Comparison of ENCODE assay signal across 18 cellular contexts in the genomic region with DNA sequence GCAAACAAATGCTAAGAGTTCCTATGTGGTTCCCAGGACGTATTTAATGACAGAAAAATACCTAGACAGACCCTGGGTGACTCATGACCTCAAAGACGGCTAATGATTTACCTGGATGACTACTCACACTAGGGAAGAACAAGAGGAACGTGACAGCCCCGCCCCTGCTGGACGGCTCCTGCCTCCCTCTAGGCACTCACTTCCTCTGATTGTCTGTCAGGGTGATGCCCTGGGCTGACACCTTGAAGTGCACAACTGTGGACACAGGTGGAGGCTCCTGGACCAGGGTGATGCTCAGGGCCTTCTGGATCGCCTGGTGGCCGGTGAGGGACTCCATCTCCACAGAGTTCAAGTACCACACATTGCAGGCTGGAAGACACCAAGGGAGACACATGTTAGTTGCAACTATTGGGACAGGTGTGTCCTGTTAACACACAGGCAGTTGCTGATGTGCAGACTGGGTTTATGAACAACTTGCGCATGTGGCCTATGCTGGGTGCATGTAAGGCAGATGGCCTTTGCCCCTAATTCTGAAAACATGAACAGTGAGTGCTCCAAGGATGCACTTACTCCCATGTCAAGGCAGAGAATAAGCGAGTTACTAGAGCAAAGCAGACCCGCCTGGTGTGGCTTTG.
DNase-seq lines count a peak whose midpoint lies in the region; ATAC-seq, FAIRE-seq and TF ChIP-seq lines count a peak whose summit lies in the region.
"Had no signal": no experiment of that assay in that cellular context is flagged by ENCODE, and none has a peak within 500 bp of the region (broad histone marks: within the 10 kb centered on the region; RNA-seq: fewer than 3 reads in every experiment).

No MANE protein-coding gene starts in this region.

- H3K9me3 ChIP-seq in A549 (no peaks in the 10 kb centered on the region), liver (ENCODE audit: control insufficient read depth in 4 of 4, low read length in 3 of 4) (no peaks in the 10 kb centered on the region), WERI-Rb-1 (ENCODE audit: severe bottlenecking) (no peaks in the 10 kb centered on the region), gastroesophageal sphincter (no peaks in the 10 kb centered on the region)
- H3K9me3 ChIP-seq: heart left ventricle had no signal

- H3K27ac Mint-ChIP-seq in activated CD8-positive, alpha-beta T cell treated with anti-CD3 and anti-CD28 coated beads, Interleukin-2, amount 10 ng/mL, durations not matched to agents 7 days and 5 days: no peak overlapping the region
- H3K27ac Mint-ChIP-seq: activated CD4-positive, alpha-beta T cell treated with anti-CD3 and anti-CD28 coated beads, Interleukin-2, amount 10 ng/mL, durations not matched to agents 7 days and 5 days; activated naive CD8-positive, alpha-beta T cell treated with anti-CD3 and anti-CD28 coated beads, Interleukin-2, amount 10 ng/mL, durations not matched to agents 7 days and 5 days; naive thymus-derived CD4-positive, alpha-beta T cell; type B pancreatic cell had no signal

- H3K36me3 Mint-ChIP-seq in activated CD8-positive, alpha-beta T cell treated with anti-CD3 and anti-CD28 coated beads, Interleukin-2, amount 10 ng/mL, durations not matched to agents 7 days and 5 days (ENCODE audit: low read depth): no peaks in the 10 kb centered on the region
- H3K36me3 Mint-ChIP-seq: activated naive CD8-positive, alpha-beta T cell treated with anti-CD3 and anti-CD28 coated beads, Interleukin-2, amount 10 ng/mL, durations not matched to agents 7 days and 5 days had no signal

- peak; percentile 63 to 73 for DNase-seq in A549 (ENCODE audit: low read depth in 1 of 2, low spot score in 1 of 2)
- peak; percentile 87 for DNase-seq in bronchial epithelial cell (ENCODE audit: low read depth)
- no peak for DNase-seq in WERI-Rb-1
- DNase-seq in activated CD8-positive, alpha-beta T cell treated with anti-CD3 and anti-CD28 coated beads, Interleukin-2, amount 10 ng/mL, durations not matched to agents 7 days and 5 days: no peak
- DNase-seq: activated CD4-positive, alpha-beta T cell treated with anti-CD3 and anti-CD28 coated beads, Interleukin-2, amount 10 ng/mL, durations not matched to agents 7 days and 5 days; activated naive CD8-positive, alpha-beta T cell treated with anti-CD3 and anti-CD28 coated beads, Interleukin-2, amount 10 ng/mL, durations not matched to agents 7 days and 5 days; activated T-cell treated with anti-CD3 and anti-CD28 coated beads, Interleukin-2, amount 50 U/mL, for 4 hours; cerebellar nuclear complex; left cardiac atrium; naive thymus-derived CD4-positive, alpha-beta T cell; NCI-H2029 treated with DMSO at 0.1 percent for 48 hours; stimulated activated CD4-positive, alpha-beta T cell treated with anti-CD3 and anti-CD28 coated beads, Interleukin-4, amount 100 ng/mL, for 24 hours had no signal

- no peak for TF ChIP-seq RAD21 in A549 (conservative IDR thresholded peaks at IDR 0.05 in 1 of 2, IDR thresholded peaks at IDR 0.05 in 1 of 2)
- no peak for TF ChIP-seq RAD21 in liver (IDR thresholded peaks at IDR 0.05)

- no peak overlapping the region for H3K9ac ChIP-seq in liver (ENCODE audit: low read depth in 1 of 2, low read length in 2 of 2)

- no peaks in the 10 kb centered on the region for H3K9me3 Mint-ChIP-seq in activated CD8-positive, alpha-beta T cell treated with anti-CD3 and anti-CD28 coated beads, Interleukin-2, amount 10 ng/mL, durations not matched to agents 7 days and 5 days (ENCODE audit: insufficient read depth)
- H3K9me3 Mint-ChIP-seq: activated naive CD8-positive, alpha-beta T cell treated with anti-CD3 and anti-CD28 coated beads, Interleukin-2, amount 10 ng/mL, durations not matched to agents 7 days and 5 days; type B pancreatic cell had no signal

- H3K4me1 Mint-ChIP-seq in activated CD8-positive, alpha-beta T cell treated with anti-CD3 and anti-CD28 coated beads, Interleukin-2, amount 10 ng/mL, durations not matched to agents 7 days and 5 days (ENCODE audit: low read depth): no peaks in the 10 kb centered on the region
- H3K4me1 Mint-ChIP-seq: activated CD4-positive, alpha-beta T cell treated with anti-CD3 and anti-CD28 coated beads, Interleukin-2, amount 10 ng/mL, durations not matched to agents 7 days and 5 days; activated naive CD8-positive, alpha-beta T cell treated with anti-CD3 and anti-CD28 coated beads, Interleukin-2, amount 10 ng/mL, durations not matched to agents 7 days and 5 days; naive thymus-derived CD4-positive, alpha-beta T cell had no signal

- FAIRE-seq in A549 (lab: Jason Lieb, UNC) (no peak), bronchial epithelial cell (lab: Jason Lieb, UNC) (no peak)

- no peak overlapping the region for H3K4me3 Mint-ChIP-seq in activated CD8-positive, alpha-beta T cell treated with anti-CD3 and anti-CD28 coated beads, Interleukin-2, amount 10 ng/mL, durations not matched to agents 7 days and 5 days
- H3K4me3 Mint-ChIP-seq: activated CD4-positive, alpha-beta T cell treated with anti-CD3 and anti-CD28 coated beads, Interleukin-2, amount 10 ng/mL, durations not matched to agents 7 days and 5 days; activated naive CD8-positive, alpha-beta T cell treated with anti-CD3 and anti-CD28 coated beads, Interleukin-2, amount 10 ng/mL, durations not matched to agents 7 days and 5 days; activated T-cell treated with anti-CD3 and anti-CD28 coated beads, Interleukin-2, amount 50 U/mL, for 4 hours; naive thymus-derived CD4-positive, alpha-beta T cell; type B pancreatic cell had no signal

- POLR2A ChIA-PET in A549 (lab: Yijun Ruan, JAX): no interaction called here
- POLR2A ChIA-PET in activated CD8-positive, alpha-beta T cell treated with anti-CD3 and anti-CD28 coated beads, Interleukin-2, amount 10 ng/mL, durations not matched to agents 7 days and 5 days (lab: Charles Lee): no interaction called here

- TF ChIP-seq EP300 in A549 (IDR thresholded peaks at IDR 0.05) (no peak), gastroesophageal sphincter (IDR thresholded peaks at IDR 0.05) (no peak)

- H3K4me1 ChIP-seq in A549: peaks cover 22% of the 10 kb centered on the region
- peaks cover 0 to 14% (median 6%) of the 10 kb centered on the region in 4 donors for H3K4me1 ChIP-seq in liver (ENCODE audit: control insufficient read depth in 4 of 4, insufficient read depth in 4 of 4, low read length in 3 of 4)
- no peaks in the 10 kb centered on the region for H3K4me1 ChIP-seq in gastroesophageal sphincter

- peak; percentile 73 to 81 for ATAC-seq in A549
- peak; percentile 59 for ATAC-seq in HG02943 (IDR thresholded peaks at IDR 0.05; ENCODE audit: low read depth, unreplicated experiment)
- ATAC-seq in activated CD8-positive, alpha-beta T cell treated with anti-CD3 and anti-CD28 coated beads, Interleukin-2, amount 10 ng/mL, durations not matched to agents 7 days and 5 days: no peak
- no peak for ATAC-seq in gastroesophageal sphincter
- no peak for ATAC-seq in HG03025 (IDR thresholded peaks at IDR 0.05; ENCODE audit: low FRiP score, unreplicated experiment)
- ATAC-seq: activated T-cell treated with anti-CD3 and anti-CD28 coated beads, Interleukin-2, amount 50 U/mL, for 4 hours; heart left ventricle; left cardiac atrium; naive thymus-derived CD4-positive, alpha-beta T cell had no signal

- H3K4me3 ChIP-seq in A549: no peak overlapping the region
- no peak overlapping the region for H3K4me3 ChIP-seq in bronchial epithelial cell (ENCODE audit: low read depth, low read length)
- no peak overlapping the region for H3K4me3 ChIP-seq in liver (ENCODE audit: low read depth in 1 of 3, low read length in 3 of 3)
- H3K4me3 ChIP-seq in WERI-Rb-1 (ENCODE audit: low read depth, low read length): no peak overlapping the region
- H3K4me3 ChIP-seq in gastroesophageal sphincter: no peak overlapping the region
- H3K4me3 ChIP-seq: heart left ventricle had no signal

- CTCF ChIA-PET in A549 (lab: Yijun Ruan, JAX): interaction anchor here (2.2 to 3.1 kb wide), 2 partner anchors 17 kb away, joined by 11 to 19 read pairs; no protein-coding TSS in a partner anchor
- CTCF ChIA-PET in activated CD8-positive, alpha-beta T cell treated with anti-CD3 and anti-CD28 coated beads, Interleukin-2, amount 10 ng/mL, durations not matched to agents 7 days and 5 days (lab: Charles Lee): no interaction called here

- 49% methylated on average over 10 of the region's 10 CpGs for WGBS in A549 (ENCODE audit: missing lambda C conversion rate)
- 69% methylated on average over 10 of the region's 10 CpGs for WGBS in liver
- WGBS in gastroesophageal sphincter (ENCODE audit: low coverage in 1 of 2), 2 donors: 91 to 95% methylated on average over 2 to 4 of the region's 10 CpGs

- peaks cover 15% of the 10 kb centered on the region for H3K36me3 ChIP-seq in bronchial epithelial cell (ENCODE audit: control insufficient read depth, insufficient read depth, low read length)
- H3K36me3 ChIP-seq in liver (ENCODE audit: control insufficient read depth in 4 of 4, insufficient read depth in 3 of 4, low read depth in 1 of 4, low read length in 3 of 4): peaks cover 15 to 84% (median 68%) of the 10 kb centered on the region in 4 donors
- H3K36me3 ChIP-seq in WERI-Rb-1: no peaks in the 10 kb centered on the region
- peaks cover 0 to 89% of the 10 kb centered on the region in 2 donors for H3K36me3 ChIP-seq in gastroesophageal sphincter

- H3K27me3 Mint-ChIP-seq in activated CD8-positive, alpha-beta T cell treated with anti-CD3 and anti-CD28 coated beads, Interleukin-2, amount 10 ng/mL, durations not matched to agents 7 days and 5 days (ENCODE audit: low read depth): no peaks in the 10 kb centered on the region
- H3K27me3 Mint-ChIP-seq: activated CD4-positive, alpha-beta T cell treated with anti-CD3 and anti-CD28 coated beads, Interleukin-2, amount 10 ng/mL, durations not matched to agents 7 days and 5 days; type B pancreatic cell had no signal

- H3K4me2 ChIP-seq in A549: peak overlapping the region; percentile 31

- TF ChIP-seq POLR2A in A549 (IDR thresholded peaks at IDR 0.05; ENCODE audit: low read length) (no peak), gastroesophageal sphincter (IDR thresholded peaks at IDR 0.05) (no peak)

- H3K27me3 ChIP-seq in bronchial epithelial cell (ENCODE audit: control insufficient read depth, insufficient read depth, low read length) (no peaks in the 10 kb centered on the region), liver (ENCODE audit: control insufficient read depth in 4 of 4, insufficient read depth in 4 of 4, low read length in 3 of 4) (no peaks in the 10 kb centered on the region), WERI-Rb-1 (ENCODE audit: insufficient read depth, low read depth, severe bottlenecking) (no peaks in the 10 kb centered on the region), gastroesophageal sphincter (no peaks in the 10 kb centered on the region)
- H3K27me3 ChIP-seq: heart left ventricle had no signal

- H3K27ac ChIP-seq in A549 (peak overlapping the region in 1 of 2 experiments; percentile 9; a peak in 2 of 6 replicates), liver (ENCODE audit: low read depth in 1 of 2, low read length in 2 of 2) (no peak overlapping the region), WERI-Rb-1 (no peak overlapping the region), gastroesophageal sphincter (no peak overlapping the region)
- H3K27ac ChIP-seq: heart left ventricle had no signal

- TF ChIP-seq CTCF in A549 (IDR thresholded peaks at IDR 0.05): no peak
- peak; percentile 2 for TF ChIP-seq CTCF in bronchial epithelial cell (IDR thresholded peaks at IDR 0.05; ENCODE audit: insufficient read depth, low read length, severe bottlenecking)
- no peak for TF ChIP-seq CTCF in liver (IDR thresholded peaks at IDR 0.05; ENCODE audit: low read depth, low read length, missing input control)
- no peak for TF ChIP-seq CTCF in WERI-Rb-1 (IDR thresholded peaks at IDR 0.05; ENCODE audit: low read depth, low read length)
- no peak for TF ChIP-seq CTCF in gastroesophageal sphincter (IDR thresholded peaks at IDR 0.05)

Comparison
In these comparisons a context has a peak if more than half of its experiments do, and no peak if none do; other contexts are left out.
1. ATAC-seq: peak in A549 (2 of 2) and HG02943 (single experiment); none in activated CD8-positive, alpha-beta T cell treated with anti-CD3 and anti-CD28 coated beads, Interleukin-2, amount 10 ng/mL, durations not matched to agents 7 days and 5 days (single experiment), gastroesophageal sphincter (single experiment) and HG03025 (single experiment).
2. DNase-seq: peak in A549 (2 of 2) and bronchial epithelial cell (single experiment); none in WERI-Rb-1 (single experiment) and activated CD8-positive, alpha-beta T cell treated with anti-CD3 and anti-CD28 coated beads, Interleukin-2, amount 10 ng/mL, durations not matched to agents 7 days and 5 days (single experiment).